ENCODE assay signal across 8 cellular contexts in genomic region chr9:97982719-97983523, GRCh38. TPM values are rescaled to one million over a fixed set of nuclear protein-coding genes. Genes with fewer than 3 reads are reported as not detected.
DNase-seq lines count a peak whose midpoint lies in the region; TF ChIP-seq lines count a peak whose summit lies in the region.

Gene ANP32B, plus strand, starts transcription at chr9:97983341. Its CDS starts 215 bp downstream, at chr9:97983556.

- in situ Hi-C loops in G401 (cut with HindIII; ENCODE audit: low sequenced_read_pairs) = no loop called here

- no peaks in the 10 kb centered on the region for H3K9me3 ChIP-seq in neuron (ENCODE audit: low read length)

- peak within 1 kb of the TSS; percentile 87 for H2AFZ ChIP-seq in neuron (ENCODE audit: low read depth, low read length)

- DNase-seq in G401 (ENCODE audit: low spot score) (peak; percentile 84), H4 (ENCODE audit: low spot score) (peak; percentile 84), LoVo (ENCODE audit: low spot score) (peak; percentile 94), SHP77 treated with DMSO at 0.1 percent for 48 hours (lab: John Stamatoyannopoulos, UW) (peak; percentile 63), activated gamma-delta T cell treated with Interleukin-2 at 50 U/mL for 16 hours (peak; percentile 91), foreskin fibroblast (peak; percentile 89 to 97), stromal cell of bone marrow (ENCODE audit: low read depth) (peak; percentile 80)

- no peaks in the 10 kb centered on the region for H3K27me3 ChIP-seq in neuron (ENCODE audit: insufficient read depth, low read length)

- TF ChIP-seq CTCF in foreskin fibroblast (IDR thresholded peaks at IDR 0.05; ENCODE audit: low read depth, low read length) = peak; percentile 60

- no peaks in the 10 kb centered on the region for H3K36me3 ChIP-seq in neuron (ENCODE audit: insufficient read depth, low read length)

- peaks cover 23% of the 10 kb centered on the region for H3K4me1 ChIP-seq in neuron (ENCODE audit: insufficient read depth, low read length)

- H3K4me3 ChIP-seq in foreskin fibroblast (ENCODE audit: low read depth in 1 of 2, low read length in 2 of 2) = peak within 1 kb of the TSS; percentile 75 to 78
- H3K4me3 ChIP-seq in neuron (ENCODE audit: low read length) = peak within 1 kb of the TSS; percentile 91

RNA-seq across cellular contexts. Expression of gene ANP32B, which starts in this region (rescaled TPM):
- total RNA-seq in G401 (2014; rRNA removed; shearing (Covaris generic)) = 8.4 and 10.2 TPM in 2 replicates
- total RNA-seq in H4 (2014; rRNA removed; shearing (Covaris generic)) = 12.2 and 16.3 TPM in 2 replicates

Comparison
In these comparisons a context has a peak if more than half of its experiments do, and no peak if none do; other contexts are left out.
1. Peak in every context shown above with its lines: DNase-seq and H3K4me3 ChIP-seq.